Comparison of ENCODE assay signal across 26 cellular contexts in the genomic region with DNA sequence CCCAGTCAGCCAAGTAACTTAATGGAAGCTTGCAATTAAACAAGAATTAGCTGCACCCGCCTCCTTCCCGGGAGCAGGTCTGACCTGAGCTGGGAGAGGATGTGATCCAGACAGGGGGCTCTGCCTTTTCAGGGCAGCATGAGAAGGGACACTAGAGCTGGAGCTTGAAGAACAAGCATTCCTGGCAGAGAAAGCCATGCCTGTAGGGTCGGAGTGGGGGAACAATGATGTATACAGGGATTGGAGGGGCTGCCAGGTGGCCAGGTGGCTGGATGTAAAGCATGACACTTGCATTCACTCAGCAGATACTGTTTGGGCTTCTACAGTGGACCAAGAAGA.
A peak's percentile ranks its signal among the peaks of the same experiment; 100 is the strongest.
DNase-seq lines count a peak whose midpoint lies in the region; ATAC-seq, FAIRE-seq and TF ChIP-seq lines count a peak whose summit lies in the region.
"Had no signal": no experiment of that assay in that cellular context is flagged by ENCODE, and none has a peak within 500 bp of the region (broad histone marks: within the 10 kb centered on the region; RNA-seq: fewer than 3 reads in every experiment).

No MANE protein-coding gene starts in this region.

- no peak for TF ChIP-seq RAD21 in HepG2 (CRISPR knock-in tag; IDR thresholded peaks at IDR 0.05)

- H3K27ac Mint-ChIP-seq in endothelial cell (ENCODE audit: unreplicated experiment) (peak overlapping the region; percentile 86), nephron progenitor cell (peak overlapping the region; percentile 61)
- H3K27ac Mint-ChIP-seq: CD4-positive, alpha-beta T cell had no signal

- H3K9me3 Mint-ChIP-seq in endothelial cell (ENCODE audit: unreplicated experiment) (no peaks in the 10 kb centered on the region), nephron progenitor cell (peaks cover 12% of the 10 kb centered on the region)
- H3K9me3 Mint-ChIP-seq: CD4-positive, alpha-beta T cell had no signal

- DNase-seq in HepG2 (ENCODE audit: low spot score) = no peak
- DNase-seq in right lobe of liver = no peak
- DNase-seq in endothelial cell (ENCODE audit: low spot score) = no peak
- no peak for DNase-seq in nephron progenitor cell
- DNase-seq in HPDE6-E6E7 (ENCODE audit: extremely low spot score) = no peak
- DNase-seq in AG20443 (ENCODE audit: low spot score) = no peak
- no peak for DNase-seq in stimulated activated naive CD4-positive, alpha-beta T cell (lab: John Stamatoyannopoulos, UW)
- DNase-seq: Calu3; CD4-positive, alpha-beta T cell; DMS153; GOT3; Karpas-422; MV-4-11; NCI-H1105 treated with DMSO at 0.1 percent for 48 hours; NCI-H2029 treated with DMSO at 0.1 percent for 48 hours; NCI-H2171 treated with DMSO at 0.1 percent for 48 hours; NCI-H524 treated with DMSO at 0.1 percent for 48 hours had no signal

- H3K27me3 Mint-ChIP-seq in endothelial cell (ENCODE audit: unreplicated experiment) (peaks cover 47% of the 10 kb centered on the region), nephron progenitor cell (ENCODE audit: low read depth, poor library complexity) (peaks cover 4% of the 10 kb centered on the region)
- H3K27me3 Mint-ChIP-seq: CD4-positive, alpha-beta T cell had no signal

- no peak overlapping the region for H3K9ac ChIP-seq in HepG2 (ENCODE audit: insufficient read depth, low read depth, low read length)
- H3K9ac ChIP-seq: BLaER1 had no signal

- H3K27me3 ChIP-seq in HepG2 (ENCODE audit: control insufficient read depth in 1 of 2, insufficient read depth in 2 of 2, low read length in 2 of 2) = no peaks in the 10 kb centered on the region
- no peaks in the 10 kb centered on the region for H3K27me3 ChIP-seq in right lobe of liver
- H3K27me3 ChIP-seq: SJSA1 had no signal

- FAIRE-seq in HepG2 (lab: Jason Lieb, UNC) = no peak
- FAIRE-seq: A204.1, GM12891, GM18507, GM19239 had no signal

- H3K27ac ChIP-seq in HepG2 (ENCODE audit: extremely low read length, insufficient read depth, low read length) (no peak overlapping the region), right lobe of liver (no peak overlapping the region)
- H3K27ac ChIP-seq: BLaER1 had no signal

- H3K4me1 ChIP-seq in HepG2 (ENCODE audit: insufficient read depth, low read length) = peaks cover 94% of the 10 kb centered on the region
- H3K4me1 ChIP-seq in right lobe of liver = peaks cover 0 to 25% (median 8%) of the 10 kb centered on the region in 4 donors

- WGBS in HepG2 (ENCODE audit: low lambda C conversion rate) = 97% methylated on average over 3 of the region's 3 CpGs
- 81% methylated on average over 3 of the region's 3 CpGs for WGBS in right lobe of liver (ENCODE audit: insufficient coverage, low coverage, low lambda C conversion rate, missing lambda C conversion rate)

- H4K20me1 ChIP-seq in HepG2 (ENCODE audit: insufficient read depth, low read length) = no peaks in the 10 kb centered on the region

- TF ChIP-seq CTCF in HepG2 (CRISPR knock-in tag; IDR thresholded peaks at IDR 0.05) (no peak), right lobe of liver (IDR thresholded peaks at IDR 0.05) (no peak), endothelial cell (IDR thresholded peaks at IDR 0.05; ENCODE audit: unreplicated experiment) (no peak), nephron progenitor cell (IDR thresholded peaks at IDR 0.05) (no peak)

- H3K4me2 ChIP-seq in HepG2 (ENCODE audit: low read depth, low read length) = no peak overlapping the region
- H3K4me2 ChIP-seq: BLaER1 had no signal

- in situ Hi-C loops in HepG2 (cut with HindIII; ENCODE audit: extremely low pct_ligation_motif_present, low pct_unique_long_range_greater_than_20kb) = no loop called here

- H2AFZ ChIP-seq in HepG2 (ENCODE audit: low read length) = no peak overlapping the region

- intact Hi-C loops in HepG2 (cut with micrococcal nuclease; ENCODE audit: unreplicated experiment) (loop anchor here (5.0 kb wide), 2 partner anchors 87 to 552 kb away; a partner anchor contains a TSS), right lobe of liver (cut with DNase I) (no loop called here)

- BruUV-seq in HepG2 (replicated peaks; lab: Mats Ljungman, UMichigan) = no TSS peak

- H3K36me3 Mint-ChIP-seq in endothelial cell (ENCODE audit: low read depth, unreplicated experiment) (peaks cover 30% of the 10 kb centered on the region), nephron progenitor cell (ENCODE audit: low read depth) (peaks cover 25% of the 10 kb centered on the region)

- H3K9me3 ChIP-seq in HepG2 (ENCODE audit: low read length) (no peaks in the 10 kb centered on the region), right lobe of liver (no peaks in the 10 kb centered on the region)
- H3K9me3 ChIP-seq: BLaER1, SJSA1 had no signal

- peak overlapping the region; percentile 61 for H3K4me3 Mint-ChIP-seq in endothelial cell (ENCODE audit: unreplicated experiment)
- no peak overlapping the region for H3K4me3 Mint-ChIP-seq in nephron progenitor cell
- H3K4me3 Mint-ChIP-seq: CD4-positive, alpha-beta T cell had no signal

- no peaks in the 10 kb centered on the region for H3K36me3 ChIP-seq in HepG2 (replicated peaks in 1 of 2; ENCODE audit: control insufficient read depth in 1 of 2, insufficient read depth in 2 of 2, low read length in 2 of 2)
- H3K36me3 ChIP-seq in right lobe of liver = no peaks in the 10 kb centered on the region
- H3K36me3 ChIP-seq: BLaER1, SJSA1 had no signal

- H3K4me3 ChIP-seq in HepG2 (replicated peaks in 1 of 3; ENCODE audit: insufficient read depth in 1 of 3, low read depth in 2 of 3, low read length in 3 of 3) (no peak overlapping the region), right lobe of liver (no peak overlapping the region)
- H3K4me3 ChIP-seq: BLaER1, SJSA1 had no signal

- ATAC-seq in HepG2 = no peak
- ATAC-seq in right lobe of liver = no peak
- no peak for ATAC-seq in GM18502 (IDR thresholded peaks at IDR 0.05; ENCODE audit: poor library complexity, unreplicated experiment)
- ATAC-seq: HCT116, Right ventricle myocardium inferior had no signal

- peaks cover 21% of the 10 kb centered on the region for H3K79me2 ChIP-seq in HepG2 (ENCODE audit: insufficient read depth, low read length)

- CTCF ChIA-PET in HepG2 (lab: Yijun Ruan, JAX; ENCODE audit: low intra/inter-chr PET ratio, low total read pairs) = no interaction called here

- H3K4me1 Mint-ChIP-seq in endothelial cell (ENCODE audit: unreplicated experiment) = peaks cover 88% of the 10 kb centered on the region
- peaks cover 96% of the 10 kb centered on the region for H3K4me1 Mint-ChIP-seq in nephron progenitor cell

- POLR2A ChIA-PET in HepG2 (lab: Yijun Ruan, JAX) = interaction anchor here (1.2 to 5.3 kb wide), 3 partner anchors 29 to 113 kb away, joined by 3 to 59 read pairs (median 6); a partner anchor contains a TSS

- no peak for TF ChIP-seq POLR2A in HepG2 (IDR thresholded peaks at IDR 0.05; ENCODE audit: insufficient read depth in 1 of 2, low read depth in 2 of 2, low read length in 2 of 2)
- TF ChIP-seq POLR2A in right lobe of liver (IDR thresholded peaks at IDR 0.05) = no peak

- no peak for TF ChIP-seq EP300 in HepG2 (IDR thresholded peaks at IDR 0.05; ENCODE audit: low read depth in 2 of 2, low read length in 2 of 2)
- TF ChIP-seq EP300 in HepG2 (CRISPR knock-in tag; IDR thresholded peaks at IDR 0.05; ENCODE audit: borderline replicate concordance) = no peak

TF ChIP-seq in HepG2, 621 proteins besides CTCF, POLR2A, EP300 and RAD21:
- 0 out of 2 replicates have a peak, but pooled peaks have one; percentile 55 for TF ChIP-seq CAMTA2 (CRISPR knock-in tag; IDR thresholded peaks at IDR 0.05; ENCODE audit: borderline replicate concordance)
- TF ChIP-seq, protein P1, sequence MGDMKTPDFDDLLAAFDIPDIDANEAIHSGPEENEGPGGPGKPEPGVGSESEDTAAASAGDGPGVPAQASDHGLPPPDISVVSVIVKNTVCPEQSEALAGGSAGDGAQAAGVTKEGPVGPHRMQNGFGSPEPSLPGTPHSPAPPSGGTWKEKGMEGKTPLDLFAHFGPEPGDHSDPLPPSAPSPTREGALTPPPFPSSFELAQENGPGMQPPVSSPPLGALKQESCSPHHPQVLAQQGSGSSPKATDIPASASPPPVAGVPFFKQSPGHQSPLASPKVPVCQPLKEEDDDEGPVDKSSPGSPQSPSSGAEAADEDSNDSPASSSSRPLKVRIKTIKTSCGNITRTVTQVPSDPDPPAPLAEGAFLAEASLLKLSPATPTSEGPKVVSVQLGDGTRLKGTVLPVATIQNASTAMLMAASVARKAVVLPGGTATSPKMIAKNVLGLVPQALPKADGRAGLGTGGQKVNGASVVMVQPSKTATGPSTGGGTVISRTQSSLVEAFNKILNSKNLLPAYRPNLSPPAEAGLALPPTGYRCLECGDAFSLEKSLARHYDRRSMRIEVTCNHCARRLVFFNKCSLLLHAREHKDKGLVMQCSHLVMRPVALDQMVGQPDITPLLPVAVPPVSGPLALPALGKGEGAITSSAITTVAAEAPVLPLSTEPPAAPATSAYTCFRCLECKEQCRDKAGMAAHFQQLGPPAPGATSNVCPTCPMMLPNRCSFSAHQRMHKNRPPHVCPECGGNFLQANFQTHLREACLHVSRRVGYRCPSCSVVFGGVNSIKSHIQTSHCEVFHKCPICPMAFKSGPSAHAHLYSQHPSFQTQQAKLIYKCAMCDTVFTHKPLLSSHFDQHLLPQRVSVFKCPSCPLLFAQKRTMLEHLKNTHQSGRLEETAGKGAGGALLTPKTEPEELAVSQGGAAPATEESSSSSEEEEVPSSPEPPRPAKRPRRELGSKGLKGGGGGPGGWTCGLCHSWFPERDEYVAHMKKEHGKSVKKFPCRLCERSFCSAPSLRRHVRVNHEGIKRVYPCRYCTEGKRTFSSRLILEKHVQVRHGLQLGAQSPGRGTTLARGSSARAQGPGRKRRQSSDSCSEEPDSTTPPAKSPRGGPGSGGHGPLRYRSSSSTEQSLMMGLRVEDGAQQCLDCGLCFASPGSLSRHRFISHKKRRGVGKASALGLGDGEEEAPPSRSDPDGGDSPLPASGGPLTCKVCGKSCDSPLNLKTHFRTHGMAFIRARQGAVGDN (CRISPR knock-in tag; IDR thresholded peaks at IDR 0.05) = no peak
